In the genomic region with DNA sequence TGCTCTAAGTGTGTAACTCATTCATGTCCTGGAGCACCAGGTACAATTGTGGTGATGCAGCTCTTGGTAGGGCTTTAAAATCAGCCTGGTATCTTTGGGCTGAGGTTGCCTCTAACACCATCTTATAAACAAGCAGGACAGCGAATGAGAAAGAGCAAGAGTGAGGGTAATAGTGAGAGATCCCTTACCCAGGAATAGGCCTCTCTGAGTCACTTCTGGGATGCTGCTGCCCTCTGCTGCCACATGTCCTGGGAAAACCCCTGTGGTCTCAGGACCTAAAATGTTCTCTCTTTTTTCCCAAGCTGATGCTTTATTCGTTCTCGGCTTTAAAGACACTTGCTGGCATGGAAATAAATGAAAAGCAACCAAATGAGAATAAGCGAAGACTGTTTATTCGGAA, we compare ENCODE assay signal across 19 cellular contexts. TPM values are rescaled to one million over a fixed set of nuclear protein-coding genes. Genes with fewer than 3 reads are reported as not detected.
"Had no signal": no experiment of that assay in that cellular context is flagged by ENCODE, and none has a peak within 500 bp of the region (broad histone marks: within the 10 kb centered on the region; RNA-seq: fewer than 3 reads in every experiment).

No MANE protein-coding gene starts in this region.

RNA-seq across cellular contexts. Expression of gene TCP11X1, which starts 7.2 kb away (rescaled TPM):
- total RNA-seq: heart right ventricle, hepatocyte, kidney epithelial cell, lower leg skin, lung, mesothelial cell of epicardium, natural killer cell, occipital lobe, ovary, prostate gland, right cardiac atrium, sigmoid colon, spleen, subcutaneous adipose tissue, suprapubic skin, thoracic aorta, upper lobe of right lung had no signal
- polyA plus RNA-seq: heart right ventricle, lung, ovary, right cardiac atrium, sigmoid colon, small intestine, spleen had no signal

RNA-seq across cellular contexts. Expression of gene NXF2, which starts 39.0 kb away (rescaled TPM):
- total RNA-seq: heart right ventricle, hepatocyte, kidney epithelial cell, lower leg skin, lung, mesothelial cell of epicardium, mononuclear cell, natural killer cell, occipital lobe, ovary, right cardiac atrium, sigmoid colon, spleen, subcutaneous adipose tissue, suprapubic skin, thoracic aorta, upper lobe of right lung had no signal
- polyA plus RNA-seq: heart right ventricle, hepatocyte, ovary, right cardiac atrium, sigmoid colon, spleen had no signal
